Comparison of ENCODE assay signal across 29 cellular contexts in genomic region chr10:44298713-44299112, GRCh38.
"Had no signal": no experiment of that assay in that cellular context is flagged by ENCODE, and none has a peak within 500 bp of the region (broad histone marks: within the 10 kb centered on the region; RNA-seq: fewer than 3 reads in every experiment).

No MANE protein-coding gene starts in this region.

- DNase-seq: immature natural killer cell; kidney; left colon; midbrain; mucosa of descending colon; naive thymus-derived CD4-positive, alpha-beta T cell; nucleus accumbens; pancreas; retina; right cardiac atrium; stimulated activated CD4-positive, alpha-beta T cell treated with anti-CD3 and anti-CD28 coated beads, Interleukin-12 subunit alpha, Interleukin-12 subunit beta, amount 100 ng/mL, for 4 hours; stimulated activated CD4-positive, alpha-beta T cell treated with anti-CD3 and anti-CD28 coated beads, Interleukin-15, amount 100 ng/mL, for 24 hours; stimulated activated CD4-positive, alpha-beta T cell treated with anti-CD3 and anti-CD28 coated beads, Interleukin-2, amount 100 ng/mL, for 24 hours; stimulated activated CD4-positive, alpha-beta T cell treated with anti-CD3 and anti-CD28 coated beads, Interleukin-4, amount 100 ng/mL, for 1 hour; stimulated activated naive B cell treated with anti-CD40 and anti-IgM and Interleukin-4, amounts not matched to agents 10 μg/mL and 1 μg/mL and 100 μg/mL, for 72 hours; stimulated activated naive CD8-positive, alpha-beta T cell treated with anti-CD3 and anti-CD28 coated beads, Interleukin-15, Interleukin-2, amounts not matched to agents 100 U/mL and 50 U/mL, for 24 hours; stomach; testis; thyroid gland; transverse colon; upper lobe of left lung had no signal

- H3K36me3 ChIP-seq: left lung, pancreas, prostate gland, stomach, thyroid gland, transverse colon, upper lobe of left lung had no signal

- H3K27ac Mint-ChIP-seq: immature natural killer cell; memory B cell; naive thymus-derived CD4-positive, alpha-beta T cell; natural killer cell treated with Interleukin-12 subunit alpha and Interleukin-12 subunit beta and Interleukin-15 and Interleukin-18, amount 100 ng/mL, for 72 hours; stimulated activated naive B cell treated with anti-CD40 and anti-IgM and Interleukin-4, amounts not matched to agents 10 μg/mL and 1 μg/mL and 100 μg/mL, for 72 hours had no signal

- H3K27ac ChIP-seq: hepatocyte, left lung, pancreas, prostate gland, skin epidermis, stomach, testis, thyroid gland, transverse colon, upper lobe of left lung had no signal

- H3K9me3 ChIP-seq: left lung, mucosa of descending colon, pancreas, prostate gland, stomach, testis, thyroid gland, transverse colon, upper lobe of left lung had no signal

- H3K27me3 ChIP-seq: pancreas, testis, thyroid gland, upper lobe of left lung had no signal

- H3K79me2 ChIP-seq: hepatocyte had no signal

- H3K4me3 ChIP-seq: hepatocyte, left lung, lung, mucosa of descending colon, pancreas, prostate gland, skin epidermis, stomach, testis, thyroid gland, transverse colon, upper lobe of left lung had no signal

- H3K4me3 Mint-ChIP-seq: immature natural killer cell; memory B cell; naive thymus-derived CD4-positive, alpha-beta T cell; natural killer cell treated with Interleukin-12 subunit alpha and Interleukin-12 subunit beta and Interleukin-15 and Interleukin-18, amount 100 ng/mL, for 72 hours; stimulated activated naive B cell treated with anti-CD40 and anti-IgM and Interleukin-4, amounts not matched to agents 10 μg/mL and 1 μg/mL and 100 μg/mL, for 72 hours had no signal

- ATAC-seq: left colon; left lung; mucosa of descending colon; naive thymus-derived CD4-positive, alpha-beta T cell; natural killer cell treated with Interleukin-12 subunit alpha and Interleukin-12 subunit beta and Interleukin-15 and Interleukin-18, amount 100 ng/mL, for 72 hours; pancreas; right cardiac atrium; sciatic nerve; stimulated activated naive B cell treated with anti-CD40 and anti-IgM and Interleukin-4, amounts not matched to agents 10 μg/mL and 1 μg/mL and 100 μg/mL, for 72 hours; stimulated activated naive CD8-positive, alpha-beta T cell treated with anti-CD3 and anti-CD28 coated beads, Interleukin-15, Interleukin-2, amounts not matched to agents 100 U/mL and 50 U/mL, for 24 hours had no signal

- H2AFZ ChIP-seq: hepatocyte had no signal

- H3K4me2 ChIP-seq: hepatocyte had no signal

- H3K4me1 Mint-ChIP-seq: immature natural killer cell; memory B cell; naive thymus-derived CD4-positive, alpha-beta T cell; stimulated activated naive B cell treated with anti-CD40 and anti-IgM and Interleukin-4, amounts not matched to agents 10 μg/mL and 1 μg/mL and 100 μg/mL, for 72 hours had no signal

- H3K9me3 Mint-ChIP-seq: immature natural killer cell; natural killer cell treated with Interleukin-12 subunit alpha and Interleukin-12 subunit beta and Interleukin-15 and Interleukin-18, amount 100 ng/mL, for 72 hours had no signal

- H3K27me3 Mint-ChIP-seq: memory B cell had no signal

- H3K36me3 Mint-ChIP-seq: immature natural killer cell; memory B cell; naive thymus-derived CD4-positive, alpha-beta T cell; stimulated activated naive B cell treated with anti-CD40 and anti-IgM and Interleukin-4, amounts not matched to agents 10 μg/mL and 1 μg/mL and 100 μg/mL, for 72 hours had no signal

- H3K4me1 ChIP-seq: prostate gland, testis, transverse colon had no signal
